In genomic region chr7:139667377-139667776, GRCh38 we compare ENCODE assay signal across 1 cellular context.
TF ChIP-seq lines count a peak whose summit lies in the region.

No MANE protein-coding gene starts in this region.

TF ChIP-seq in WTC11, 78 proteins besides CTCF, POLR2A, EP300 and RAD21 (continued from another document):
- TF ChIP-seq ZNF532 (CRISPR knock-in tag; IDR thresholded peaks at IDR 0.05; ENCODE audit: borderline replicate concordance), result no peak
- no peak for TF ChIP-seq PREB (CRISPR knock-in tag; IDR thresholded peaks at IDR 0.05; ENCODE audit: borderline replicate concordance)
